ENCODE assay signal across 30 cellular contexts in the genomic region with DNA sequence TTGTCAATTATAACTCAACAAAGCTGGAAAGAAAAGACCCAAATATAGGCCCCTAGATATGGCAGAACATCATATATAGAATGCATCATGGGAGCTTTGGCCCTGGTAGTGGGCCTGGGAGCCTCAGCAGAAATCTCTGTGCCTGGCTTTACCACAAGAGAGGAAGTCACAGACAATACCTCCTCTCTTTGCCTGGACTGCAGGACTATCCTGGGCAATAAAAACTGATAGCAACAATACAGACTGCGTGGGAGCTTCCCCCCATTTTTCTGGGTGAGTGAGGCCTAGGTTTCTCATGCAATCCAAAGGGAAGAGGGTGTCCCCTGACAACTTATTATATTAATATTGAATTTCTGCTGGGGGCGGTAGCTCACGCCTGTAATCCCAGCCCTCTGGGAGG.
"Had no signal": no experiment of that assay in that cellular context is flagged by ENCODE, and none has a peak within 500 bp of the region (broad histone marks: within the 10 kb centered on the region; RNA-seq: fewer than 3 reads in every experiment).

No MANE protein-coding gene starts in this region.

- H3K9me3 Mint-ChIP-seq: activated CD4-positive, alpha-beta T cell treated with anti-CD3 and anti-CD28 coated beads, Interleukin-2, amount 10 ng/mL, durations not matched to agents 24 days and 14 days; activated naive CD4-positive, alpha-beta T cell treated with anti-CD3 and anti-CD28 coated beads, Interleukin-2, amount 50 U/mL, for 72 hours; activated T-cell treated with anti-CD3 and anti-CD28 coated beads, Interleukin-2, amount 50 U/mL, for 4 hours; IgD-negative memory B cell had no signal

- H3K27ac ChIP-seq: ascending aorta, body of pancreas, KMS-11 had no signal

- ATAC-seq: activated CD8-positive, alpha-beta memory T cell treated with anti-CD3 and anti-CD28 coated beads, Interleukin-2, amount 10 ng/mL, durations not matched to agents 7 days and 5 days; activated naive CD4-positive, alpha-beta T cell treated with anti-CD3 and anti-CD28 coated beads, Interleukin-2, amount 50 U/mL, for 72 hours; activated naive CD8-positive, alpha-beta T cell treated with anti-CD3 and anti-CD28 coated beads, Interleukin-2, amount 50 U/mL, for 24 hours; activated T-cell treated with anti-CD3 and anti-CD28 coated beads, Interleukin-2, amount 50 U/mL, for 4 hours; body of pancreas; PC-3 had no signal

- H3K4me1 Mint-ChIP-seq: activated B cell treated with CpG ODN at 0.5 μM for 24 hours; activated CD4-positive, alpha-beta T cell treated with anti-CD3 and anti-CD28 coated beads, Interleukin-2, amount 10 ng/mL, durations not matched to agents 24 days and 14 days; activated CD8-positive, alpha-beta memory T cell treated with anti-CD3 and anti-CD28 coated beads, Interleukin-2, amount 10 ng/mL, durations not matched to agents 7 days and 5 days; activated naive CD8-positive, alpha-beta T cell treated with anti-CD3 and anti-CD28 coated beads, Interleukin-2, amount 50 U/mL, for 24 hours; IgD-negative memory B cell had no signal

- H3K4me3 Mint-ChIP-seq: activated B cell treated with CpG ODN at 0.5 μM for 24 hours; activated CD4-positive, alpha-beta T cell treated with anti-CD3 and anti-CD28 coated beads, Interleukin-2, amount 10 ng/mL, durations not matched to agents 24 days and 14 days; activated CD8-positive, alpha-beta memory T cell treated with anti-CD3 and anti-CD28 coated beads, Interleukin-2, amount 10 ng/mL, durations not matched to agents 7 days and 5 days; activated naive CD8-positive, alpha-beta T cell treated with anti-CD3 and anti-CD28 coated beads, Interleukin-2, amount 50 U/mL, for 24 hours; activated T-cell treated with anti-CD3 and anti-CD28 coated beads, Interleukin-2, amount 50 U/mL, for 4 hours; IgD-negative memory B cell had no signal

- H3K4me1 ChIP-seq: ascending aorta had no signal

- H3K9ac ChIP-seq: KMS-11 had no signal

- H3K27ac Mint-ChIP-seq: activated B cell treated with CpG ODN at 0.5 μM for 24 hours; activated CD4-positive, alpha-beta T cell treated with anti-CD3 and anti-CD28 coated beads, Interleukin-2, amount 10 ng/mL, durations not matched to agents 24 days and 14 days; activated CD8-positive, alpha-beta memory T cell treated with anti-CD3 and anti-CD28 coated beads, Interleukin-2, amount 10 ng/mL, durations not matched to agents 7 days and 5 days; activated naive CD4-positive, alpha-beta T cell treated with anti-CD3 and anti-CD28 coated beads, Interleukin-2, amount 50 U/mL, for 72 hours; activated naive CD8-positive, alpha-beta T cell treated with anti-CD3 and anti-CD28 coated beads, Interleukin-2, amount 50 U/mL, for 24 hours; IgD-negative memory B cell had no signal

- H3K27me3 ChIP-seq: ascending aorta, body of pancreas had no signal

- H3K4me2 ChIP-seq: KMS-11 had no signal

- H3K36me3 ChIP-seq: ascending aorta had no signal

- H3K36me3 Mint-ChIP-seq: activated naive CD4-positive, alpha-beta T cell treated with anti-CD3 and anti-CD28 coated beads, Interleukin-2, amount 50 U/mL, for 72 hours; IgD-negative memory B cell had no signal

- H3K27me3 Mint-ChIP-seq: activated B cell treated with CpG ODN at 0.5 μM for 24 hours; activated naive CD8-positive, alpha-beta T cell treated with anti-CD3 and anti-CD28 coated beads, Interleukin-2, amount 50 U/mL, for 24 hours; IgD-negative memory B cell had no signal

- H3K9me3 ChIP-seq: ascending aorta, body of pancreas had no signal

- H3K4me3 ChIP-seq: ascending aorta, body of pancreas had no signal

- DNase-seq: activated B cell treated with CpG ODN at 0.5 μM for 24 hours; activated CD4-positive, alpha-beta T cell treated with anti-CD3 and anti-CD28 coated beads for 1 hour; activated CD4-positive, alpha-beta T cell treated with anti-CD3 and anti-CD28 coated beads, Interleukin-2, amount 10 ng/mL, durations not matched to agents 24 days and 14 days; activated CD4-positive, alpha-beta T cell treated with anti-CD3 and anti-CD28 coated beads, Interleukin-2, amount 50 U/mL, for 48 hours; activated CD8-positive, alpha-beta memory T cell treated with anti-CD3 and anti-CD28 coated beads, Interleukin-2, amount 10 ng/mL, durations not matched to agents 7 days and 5 days; activated effector memory CD4-positive, alpha-beta T cell treated with anti-CD3 and anti-CD28 coated beads, Interleukin-2, amount 50 U/mL, for 16 hours; activated naive CD4-positive, alpha-beta T cell treated with Interleukin-2 at 50 U/mL for 16 hours; activated naive CD8-positive, alpha-beta T cell treated with anti-CD3 and anti-CD28 coated beads, Interleukin-2, amount 50 U/mL, for 24 hours; activated T-cell treated with anti-CD3 and anti-CD28 coated beads, Interleukin-2, amount 50 U/mL, for 4 hours; amniotic stem cell; body of pancreas; central memory CD4-positive, alpha-beta T cell; MM.1S; NCI-H1105; NCI-H1436; NCI-H1694 treated with DMSO at 0.1 percent for 48 hours; NCI-H2029 treated with DMSO at 0.1 percent for 48 hours; NCI-H345; NCI-H510A; NCI-H526 treated with DMSO at 0.1 percent for 48 hours; NCI-H82; NK-92 treated with Interleukin-12 subunit alpha and Interleukin-12 subunit beta, amount 100 ng/mL, for 24 hours; PC-3; SHP77 treated with DMSO at 0.1 percent for 48 hours; T-helper 2 cell; T1000 had no signal
